Comparison of ENCODE assay signal across 22 cellular contexts in the genomic region with DNA sequence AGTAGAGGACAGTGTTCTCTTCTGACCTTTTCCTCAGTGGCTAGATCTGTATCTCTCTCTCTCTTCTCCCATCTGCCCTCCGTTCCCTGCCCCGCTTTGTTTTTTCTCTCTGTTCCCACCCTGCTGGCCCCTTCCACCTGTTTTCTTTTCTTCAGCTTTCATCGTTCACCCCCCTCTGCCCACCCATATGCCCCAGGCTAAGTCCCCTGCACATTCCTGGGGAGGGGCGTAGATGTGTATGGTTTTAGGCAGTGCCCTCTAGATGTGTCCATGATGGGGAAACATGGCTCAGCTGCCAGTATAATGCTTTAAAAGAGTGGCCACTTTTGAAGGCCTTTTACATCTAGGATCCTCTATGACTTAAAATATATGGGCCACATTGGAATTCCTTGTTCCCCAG.
"Had no signal": no experiment of that assay in that cellular context is flagged by ENCODE, and none has a peak within 500 bp of the region (broad histone marks: within the 10 kb centered on the region; RNA-seq: fewer than 3 reads in every experiment).

No MANE protein-coding gene starts in this region.

- H3K27ac Mint-ChIP-seq: activated CD8-positive, alpha-beta T cell treated with anti-CD3 and anti-CD28 coated beads for 36 hours; activated naive CD4-positive, alpha-beta T cell treated with anti-CD3 and anti-CD28 coated beads, Interleukin-2, amount 50 U/mL, for 24 hours; activated T-cell treated with anti-CD3 and anti-CD28 coated beads, Interleukin-2, amount 50 U/mL, for 24 hours; activated T-helper 1 cell treated with anti-CD3 and anti-CD28 coated beads, Interleukin-12 subunit alpha, Interleukin-12 subunit beta, Interleukin-2, Interleukin-4 antibody, amounts not matched to agents 30 ng/mL and 10 ng/mL and 1 ng/mL, durations not matched to agents 14 hours and 24 hours and 36 hours; T-helper 1 cell treated with Interleukin-12 subunit alpha and Interleukin-12 subunit beta and Interleukin-4 antibody, amounts not matched to agents 30 μg/mL and 1 μg/mL, for 36 hours had no signal

- H3K4me1 Mint-ChIP-seq: activated naive CD4-positive, alpha-beta T cell treated with anti-CD3 and anti-CD28 coated beads, Interleukin-2, amount 50 U/mL, for 24 hours had no signal

- H3K27me3 ChIP-seq: breast epithelium had no signal

- H3K36me3 Mint-ChIP-seq: activated naive CD4-positive, alpha-beta T cell treated with anti-CD3 and anti-CD28 coated beads, Interleukin-2, amount 50 U/mL, for 24 hours had no signal

- H3K9me3 Mint-ChIP-seq: activated CD8-positive, alpha-beta T cell treated with anti-CD3 and anti-CD28 coated beads for 36 hours; activated naive CD4-positive, alpha-beta T cell treated with anti-CD3 and anti-CD28 coated beads, Interleukin-2, amount 50 U/mL, for 24 hours; activated T-cell treated with anti-CD3 and anti-CD28 coated beads, Interleukin-2, amount 50 U/mL, for 24 hours; activated T-helper 1 cell treated with anti-CD3 and anti-CD28 coated beads, Interleukin-12 subunit alpha, Interleukin-12 subunit beta, Interleukin-2, Interleukin-4 antibody, amounts not matched to agents 30 ng/mL and 10 ng/mL and 1 ng/mL, durations not matched to agents 14 hours and 24 hours and 36 hours; T-helper 1 cell treated with Interleukin-12 subunit alpha and Interleukin-12 subunit beta and Interleukin-4 antibody, amounts not matched to agents 30 μg/mL and 1 μg/mL, for 36 hours had no signal

- H3K4me3 ChIP-seq: breast epithelium had no signal

- DNase-seq: activated CD4-positive, alpha-beta T cell treated with anti-CD3 and anti-CD28 coated beads for 4 hours; activated CD8-positive, alpha-beta T cell treated with anti-CD3 and anti-CD28 coated beads for 36 hours; activated effector memory CD4-positive, alpha-beta T cell treated with Interleukin-2 at 50 U/mL for 16 hours; activated naive CD4-positive, alpha-beta T cell; activated T-cell treated with anti-CD3 and anti-CD28 coated beads, Interleukin-2, amount 50 U/mL, for 24 hours; aorta; caudate nucleus; MM.1S; NCI-H1105; NCI-H1436; NCI-H1694 treated with DMSO at 0.1 percent for 48 hours; NCI-H2029 treated with DMSO at 0.1 percent for 48 hours; NCI-H345; NCI-H510A; NCI-H526 treated with DMSO at 0.1 percent for 48 hours; NK-92 treated with Interleukin-12 subunit alpha and Interleukin-12 subunit beta, amount 100 ng/mL, for 24 hours; RPMI8226; SHP77 had no signal

- H3K27me3 Mint-ChIP-seq: activated T-cell treated with anti-CD3 and anti-CD28 coated beads, Interleukin-2, amount 50 U/mL, for 24 hours had no signal

- H3K9me3 ChIP-seq: breast epithelium had no signal

- H3K4me3 Mint-ChIP-seq: activated CD8-positive, alpha-beta T cell treated with anti-CD3 and anti-CD28 coated beads for 36 hours; activated naive CD4-positive, alpha-beta T cell treated with anti-CD3 and anti-CD28 coated beads, Interleukin-2, amount 50 U/mL, for 24 hours; activated T-cell treated with anti-CD3 and anti-CD28 coated beads, Interleukin-2, amount 50 U/mL, for 24 hours; activated T-helper 1 cell treated with anti-CD3 and anti-CD28 coated beads, Interleukin-12 subunit alpha, Interleukin-12 subunit beta, Interleukin-2, Interleukin-4 antibody, amounts not matched to agents 30 ng/mL and 10 ng/mL and 1 ng/mL, durations not matched to agents 14 hours and 24 hours and 36 hours; T-helper 1 cell treated with Interleukin-12 subunit alpha and Interleukin-12 subunit beta and Interleukin-4 antibody, amounts not matched to agents 30 μg/mL and 1 μg/mL, for 36 hours had no signal

- H3K4me1 ChIP-seq: breast epithelium had no signal

- H3K36me3 ChIP-seq: breast epithelium had no signal
